ENCODE assay signal across 2 cellular contexts in the genomic region with DNA sequence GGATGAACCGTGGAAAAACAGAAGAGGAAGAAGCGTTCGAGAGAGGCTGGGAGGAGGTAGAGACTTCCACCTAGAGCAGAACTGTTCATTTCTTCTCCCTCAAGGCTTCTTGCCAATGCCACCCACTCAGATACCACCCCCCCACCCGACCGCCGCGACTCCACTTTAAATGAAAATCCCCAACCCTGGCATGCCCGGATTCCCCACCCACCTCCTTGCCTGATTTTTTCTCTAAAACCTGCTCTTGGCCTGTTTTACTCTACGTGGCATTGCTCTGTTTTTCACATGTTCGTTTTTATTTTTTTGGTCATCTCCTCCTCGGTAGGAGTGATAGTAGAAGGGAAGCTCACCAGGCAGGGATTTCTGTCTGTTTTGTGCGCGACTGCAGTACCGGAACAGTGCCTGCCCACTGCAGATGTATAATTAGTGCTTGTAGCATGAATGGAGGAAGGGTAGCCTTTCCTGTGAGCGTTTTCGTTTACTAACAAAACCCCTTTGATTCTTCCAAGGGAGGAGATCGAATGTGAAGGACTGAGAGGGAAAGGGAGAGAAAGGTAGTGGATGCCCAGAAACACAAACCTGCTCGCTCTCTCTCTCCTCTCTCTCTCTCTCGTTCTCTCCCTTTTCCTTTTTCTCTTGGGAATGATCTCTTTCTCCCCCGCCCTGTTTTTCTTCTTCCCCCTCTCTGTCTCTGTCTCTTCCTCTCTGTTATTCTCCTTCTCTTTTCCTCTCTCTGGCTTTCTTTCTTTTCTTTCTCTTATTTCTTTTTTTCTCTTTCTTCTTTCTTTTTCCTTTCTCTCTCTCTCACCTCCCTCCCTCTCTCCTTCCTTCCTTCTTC.
TF ChIP-seq lines count a peak whose summit lies in the region.

No MANE protein-coding gene starts in this region.

TF ChIP-seq in SK-N-SH, 30 proteins besides CTCF, POLR2A, EP300 and RAD21 (continued from another document):
- TF ChIP-seq, protein P1, sequence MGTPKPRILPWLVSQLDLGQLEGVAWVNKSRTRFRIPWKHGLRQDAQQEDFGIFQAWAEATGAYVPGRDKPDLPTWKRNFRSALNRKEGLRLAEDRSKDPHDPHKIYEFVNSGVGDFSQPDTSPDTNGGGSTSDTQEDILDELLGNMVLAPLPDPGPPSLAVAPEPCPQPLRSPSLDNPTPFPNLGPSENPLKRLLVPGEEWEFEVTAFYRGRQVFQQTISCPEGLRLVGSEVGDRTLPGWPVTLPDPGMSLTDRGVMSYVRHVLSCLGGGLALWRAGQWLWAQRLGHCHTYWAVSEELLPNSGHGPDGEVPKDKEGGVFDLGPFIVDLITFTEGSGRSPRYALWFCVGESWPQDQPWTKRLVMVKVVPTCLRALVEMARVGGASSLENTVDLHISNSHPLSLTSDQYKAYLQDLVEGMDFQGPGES (IDR thresholded peaks at IDR 0.05; ENCODE audit: low read depth, low read length), result no peak
- TF ChIP-seq, protein P2, sequence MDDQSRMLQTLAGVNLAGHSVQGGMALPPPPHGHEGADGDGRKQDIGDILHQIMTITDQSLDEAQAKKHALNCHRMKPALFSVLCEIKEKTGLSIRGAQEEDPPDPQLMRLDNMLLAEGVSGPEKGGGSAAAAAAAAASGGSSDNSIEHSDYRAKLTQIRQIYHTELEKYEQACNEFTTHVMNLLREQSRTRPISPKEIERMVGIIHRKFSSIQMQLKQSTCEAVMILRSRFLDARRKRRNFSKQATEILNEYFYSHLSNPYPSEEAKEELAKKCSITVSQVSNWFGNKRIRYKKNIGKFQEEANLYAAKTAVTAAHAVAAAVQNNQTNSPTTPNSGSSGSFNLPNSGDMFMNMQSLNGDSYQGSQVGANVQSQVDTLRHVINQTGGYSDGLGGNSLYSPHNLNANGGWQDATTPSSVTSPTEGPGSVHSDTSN (IDR thresholded peaks at IDR 0.05), result no peak
- TF ChIP-seq, protein P3, sequence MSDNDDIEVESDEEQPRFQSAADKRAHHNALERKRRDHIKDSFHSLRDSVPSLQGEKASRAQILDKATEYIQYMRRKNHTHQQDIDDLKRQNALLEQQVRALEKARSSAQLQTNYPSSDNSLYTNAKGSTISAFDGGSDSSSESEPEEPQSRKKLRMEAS (IDR thresholded peaks at IDR 0.05; ENCODE audit: low read depth), result no peak
- TF ChIP-seq MEF2A (IDR thresholded peaks at IDR 0.05; ENCODE audit: borderline replicate concordance, low read depth) (no peak), JUND (IDR thresholded peaks at IDR 0.05) (no peak), FOXM1 (IDR thresholded peaks at IDR 0.05; ENCODE audit: low read depth) (no peak), RXRA (IDR thresholded peaks at IDR 0.05; ENCODE audit: borderline replicate concordance, low read depth) (no peak), RFX5 (IDR thresholded peaks at IDR 0.05; ENCODE audit: low read length) (no peak), GABPA (IDR thresholded peaks at IDR 0.05; ENCODE audit: low read depth) (no peak), FOSL2 (IDR thresholded peaks at IDR 0.05; ENCODE audit: borderline replicate concordance, low read depth) (no peak), POLR2AphosphoS5 (IDR thresholded peaks at IDR 0.05; ENCODE audit: low read depth, low read length) (no peak), ELF1 (IDR thresholded peaks at IDR 0.05) (no peak), NFIC (IDR thresholded peaks at IDR 0.05; ENCODE audit: borderline replicate concordance) (no peak), TCF12 (IDR thresholded peaks at IDR 0.05) (no peak)
- TF ChIP-seq, protein P4, sequence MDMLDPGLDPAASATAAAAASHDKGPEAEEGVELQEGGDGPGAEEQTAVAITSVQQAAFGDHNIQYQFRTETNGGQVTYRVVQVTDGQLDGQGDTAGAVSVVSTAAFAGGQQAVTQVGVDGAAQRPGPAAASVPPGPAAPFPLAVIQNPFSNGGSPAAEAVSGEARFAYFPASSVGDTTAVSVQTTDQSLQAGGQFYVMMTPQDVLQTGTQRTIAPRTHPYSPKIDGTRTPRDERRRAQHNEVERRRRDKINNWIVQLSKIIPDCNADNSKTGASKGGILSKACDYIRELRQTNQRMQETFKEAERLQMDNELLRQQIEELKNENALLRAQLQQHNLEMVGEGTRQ (IDR thresholded peaks at IDR 0.05; ENCODE audit: borderline replicate concordance, low read depth, low read length), result no peak
- TF ChIP-seq, protein P5, sequence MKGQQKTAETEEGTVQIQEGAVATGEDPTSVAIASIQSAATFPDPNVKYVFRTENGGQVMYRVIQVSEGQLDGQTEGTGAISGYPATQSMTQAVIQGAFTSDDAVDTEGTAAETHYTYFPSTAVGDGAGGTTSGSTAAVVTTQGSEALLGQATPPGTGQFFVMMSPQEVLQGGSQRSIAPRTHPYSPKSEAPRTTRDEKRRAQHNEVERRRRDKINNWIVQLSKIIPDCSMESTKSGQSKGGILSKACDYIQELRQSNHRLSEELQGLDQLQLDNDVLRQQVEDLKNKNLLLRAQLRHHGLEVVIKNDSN (IDR thresholded peaks at IDR 0.05; ENCODE audit: borderline replicate concordance, low read depth), result no peak
TF ChIP-seq in SK-N-SH: peak in this region for 0.

TF ChIP-seq in SK-N-SH treated with all-trans-retinoic acid at 6 μM for 48 hours, 23 proteins besides CTCF, POLR2A, EP300 and RAD21 (continued from another document):
- TF ChIP-seq ZC3H10 (CRISPR knock-in tag; IDR thresholded peaks at IDR 0.05), result no peak
- TF ChIP-seq RARB (CRISPR knock-in tag; IDR thresholded peaks at IDR 0.05), result no peak
- TF ChIP-seq TCF4 (CRISPR knock-in tag; IDR thresholded peaks at IDR 0.05; ENCODE audit: borderline replicate concordance), result no peak
- no peak for TF ChIP-seq ZNF70 (CRISPR knock-in tag; IDR thresholded peaks at IDR 0.05)
- no peak for TF ChIP-seq BACH2 (CRISPR knock-in tag; IDR thresholded peaks at IDR 0.05; ENCODE audit: borderline replicate concordance)
- TF ChIP-seq GLIS3 (CRISPR knock-in tag; IDR thresholded peaks at IDR 0.05), result no peak
- TF ChIP-seq, protein P6, sequence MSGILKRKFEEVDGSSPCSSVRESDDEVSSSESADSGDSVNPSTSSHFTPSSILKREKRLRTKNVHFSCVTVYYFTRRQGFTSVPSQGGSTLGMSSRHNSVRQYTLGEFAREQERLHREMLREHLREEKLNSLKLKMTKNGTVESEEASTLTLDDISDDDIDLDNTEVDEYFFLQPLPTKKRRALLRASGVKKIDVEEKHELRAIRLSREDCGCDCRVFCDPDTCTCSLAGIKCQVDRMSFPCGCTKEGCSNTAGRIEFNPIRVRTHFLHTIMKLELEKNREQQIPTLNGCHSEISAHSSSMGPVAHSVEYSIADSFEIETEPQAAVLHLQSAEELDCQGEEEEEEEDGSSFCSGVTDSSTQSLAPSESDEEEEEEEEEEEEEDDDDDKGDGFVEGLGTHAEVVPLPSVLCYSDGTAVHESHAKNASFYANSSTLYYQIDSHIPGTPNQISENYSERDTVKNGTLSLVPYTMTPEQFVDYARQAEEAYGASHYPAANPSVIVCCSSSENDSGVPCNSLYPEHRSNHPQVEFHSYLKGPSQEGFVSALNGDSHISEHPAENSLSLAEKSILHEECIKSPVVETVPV (CRISPR knock-in tag; IDR thresholded peaks at IDR 0.05), result no peak
- no peak for TF ChIP-seq SNAI2 (CRISPR knock-in tag; IDR thresholded peaks at IDR 0.05)
- TF ChIP-seq, protein P7, sequence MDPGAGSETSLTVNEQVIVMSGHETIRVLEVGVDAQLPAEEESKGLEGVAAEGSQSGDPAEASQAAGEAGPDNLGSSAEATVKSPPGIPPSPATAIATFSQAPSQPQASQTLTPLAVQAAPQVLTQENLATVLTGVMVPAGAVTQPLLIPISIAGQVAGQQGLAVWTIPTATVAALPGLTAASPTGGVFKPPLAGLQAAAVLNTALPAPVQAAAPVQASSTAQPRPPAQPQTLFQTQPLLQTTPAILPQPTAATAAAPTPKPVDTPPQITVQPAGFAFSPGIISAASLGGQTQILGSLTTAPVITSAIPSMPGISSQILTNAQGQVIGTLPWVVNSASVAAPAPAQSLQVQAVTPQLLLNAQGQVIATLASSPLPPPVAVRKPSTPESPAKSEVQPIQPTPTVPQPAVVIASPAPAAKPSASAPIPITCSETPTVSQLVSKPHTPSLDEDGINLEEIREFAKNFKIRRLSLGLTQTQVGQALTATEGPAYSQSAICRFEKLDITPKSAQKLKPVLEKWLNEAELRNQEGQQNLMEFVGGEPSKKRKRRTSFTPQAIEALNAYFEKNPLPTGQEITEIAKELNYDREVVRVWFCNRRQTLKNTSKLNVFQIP (CRISPR knock-in tag; IDR thresholded peaks at IDR 0.05; ENCODE audit: borderline replicate concordance, low read depth), result no peak
